ENCODE assay signal across 9 cellular contexts in the genomic region with DNA sequence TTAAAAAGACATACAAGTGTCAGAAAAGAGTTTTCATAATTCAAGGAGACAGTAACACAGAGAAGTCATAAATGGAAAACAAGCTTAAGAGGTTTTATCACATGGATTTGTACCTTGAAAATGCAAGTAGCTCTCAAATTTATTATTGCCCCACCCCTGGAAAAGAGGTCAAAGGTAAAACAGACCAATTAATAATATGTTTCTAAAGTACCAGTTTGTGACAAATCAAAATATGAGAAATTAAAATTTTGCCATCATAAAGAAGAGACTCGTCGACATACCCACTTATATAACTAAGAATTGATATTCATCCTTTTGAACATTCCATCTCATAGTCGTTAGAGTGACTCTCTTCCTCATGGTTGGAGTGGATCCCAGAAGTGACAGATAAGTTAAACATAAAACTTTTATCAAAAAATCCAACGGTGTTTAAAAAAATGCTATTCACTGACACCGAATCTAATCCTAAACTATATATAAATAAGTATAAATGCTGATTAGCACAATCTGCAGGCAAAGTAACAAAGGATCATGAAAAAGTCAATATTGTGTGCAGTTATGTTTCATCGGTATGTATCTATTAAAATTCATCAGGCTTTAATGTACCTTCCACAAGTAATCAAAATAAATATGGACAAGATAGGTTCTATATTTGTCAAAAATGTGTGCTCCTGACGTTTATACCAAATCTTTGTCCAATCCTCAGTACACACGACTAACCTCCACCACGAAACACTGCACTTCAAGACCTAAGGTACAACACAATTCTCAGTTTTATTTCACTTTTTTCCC. TPM values are rescaled to one million over a fixed set of nuclear protein-coding genes. Genes with fewer than 3 reads are reported as not detected.
DNase-seq lines count a peak whose midpoint lies in the region; TF ChIP-seq lines count a peak whose summit lies in the region.
"Had no signal": no experiment of that assay in that cellular context is flagged by ENCODE, and none has a peak within 500 bp of the region (broad histone marks: within the 10 kb centered on the region; RNA-seq: fewer than 3 reads in every experiment).

No MANE protein-coding gene starts in this region.

- H3K9me3 ChIP-seq in tibial artery: no peaks in the 10 kb centered on the region

- DNase-seq in activated CD4-positive, alpha-beta memory T cell treated with anti-CD3 and anti-CD28 coated beads, Interleukin-2, amount 10 ng/mL, durations not matched to agents 7 days and 5 days: no peak
- DNase-seq in activated CD4-positive, alpha-beta memory T cell treated with anti-CD3 and anti-CD28 coated beads for 36 hours: no peak
- DNase-seq in astrocyte of the spinal cord (ENCODE audit: low read depth, low spot score) (peak; percentile 47), tibial artery (no peak), HPDE6-E6E7 (ENCODE audit: extremely low spot score) (no peak)
- DNase-seq in stimulated activated CD8-positive, alpha-beta memory T cell treated with anti-CD3 and anti-CD28 coated beads, Interleukin-4, amount 100 ng/mL, for 48 hours: no peak
- DNase-seq in stimulated activated CD4-positive, alpha-beta T cell treated with anti-CD3 and anti-CD28 coated beads, Interleukin-4, amount 100 ng/mL, for 24 hours: no peak

- POLR2A ChIA-PET in activated CD4-positive, alpha-beta memory T cell treated with anti-CD3 and anti-CD28 coated beads, Interleukin-2, amount 10 ng/mL, durations not matched to agents 7 days and 5 days (lab: Charles Lee): no interaction called here
- POLR2A ChIA-PET in activated CD4-positive, alpha-beta memory T cell treated with anti-CD3 and anti-CD28 coated beads for 36 hours (lab: Charles Lee): no interaction called here

- no peak overlapping the region for H3K27ac Mint-ChIP-seq in activated CD4-positive, alpha-beta memory T cell treated with anti-CD3 and anti-CD28 coated beads, Interleukin-2, amount 10 ng/mL, durations not matched to agents 7 days and 5 days
- no peak overlapping the region for H3K27ac Mint-ChIP-seq in activated CD4-positive, alpha-beta memory T cell treated with anti-CD3 and anti-CD28 coated beads for 36 hours
- H3K27ac Mint-ChIP-seq: T-helper 1 cell treated with Interleukin-12 subunit alpha and Interleukin-12 subunit beta and Interleukin-4 antibody, amounts not matched to agents 30 μg/mL and 1 μg/mL, for 36 hours had no signal

- intact Hi-C loops in activated CD4-positive, alpha-beta memory T cell treated with anti-CD3 and anti-CD28 coated beads for 36 hours (cut with micrococcal nuclease): no loop called here
- intact Hi-C loops in tibial artery (cut with DNase I; ENCODE audit: low total_unique reads): no loop called here

- in situ Hi-C loops in astrocyte of the spinal cord (cut with HindIII; ENCODE audit: low sequenced_read_pairs): no loop called here

- H3K27me3 Mint-ChIP-seq in activated CD4-positive, alpha-beta memory T cell treated with anti-CD3 and anti-CD28 coated beads, Interleukin-2, amount 10 ng/mL, durations not matched to agents 7 days and 5 days: peaks cover 16% of the 10 kb centered on the region
- no peaks in the 10 kb centered on the region for H3K27me3 Mint-ChIP-seq in activated CD4-positive, alpha-beta memory T cell treated with anti-CD3 and anti-CD28 coated beads for 36 hours

- H3K36me3 ChIP-seq in tibial artery: no peaks in the 10 kb centered on the region

- peaks cover 0 to 66% (median 32%) of the 10 kb centered on the region in 4 donors for H3K4me1 ChIP-seq in tibial artery

- CTCF ChIA-PET in activated CD4-positive, alpha-beta memory T cell treated with anti-CD3 and anti-CD28 coated beads, Interleukin-2, amount 10 ng/mL, durations not matched to agents 7 days and 5 days (lab: Charles Lee): no interaction called here
- CTCF ChIA-PET in activated CD4-positive, alpha-beta memory T cell treated with anti-CD3 and anti-CD28 coated beads for 36 hours (lab: Charles Lee): interaction anchor here (1.0 kb wide), 1 partner anchor 65 kb away, joined by 5 read pairs; no protein-coding TSS in a partner anchor

- H3K4me1 Mint-ChIP-seq in activated CD4-positive, alpha-beta memory T cell treated with anti-CD3 and anti-CD28 coated beads, Interleukin-2, amount 10 ng/mL, durations not matched to agents 7 days and 5 days: peaks cover 42% of the 10 kb centered on the region
- H3K4me1 Mint-ChIP-seq in activated CD4-positive, alpha-beta memory T cell treated with anti-CD3 and anti-CD28 coated beads for 36 hours (ENCODE audit: low read depth): peaks cover 48% of the 10 kb centered on the region

- H3K4me3 Mint-ChIP-seq in activated CD4-positive, alpha-beta memory T cell treated with anti-CD3 and anti-CD28 coated beads, Interleukin-2, amount 10 ng/mL, durations not matched to agents 7 days and 5 days: peak overlapping the region; percentile 78
- no peak overlapping the region for H3K4me3 Mint-ChIP-seq in activated CD4-positive, alpha-beta memory T cell treated with anti-CD3 and anti-CD28 coated beads for 36 hours

- TF ChIP-seq CTCF in astrocyte of the spinal cord (IDR thresholded peaks at IDR 0.05; ENCODE audit: low read depth, low read length): no peak
- no peak for TF ChIP-seq CTCF in tibial artery (IDR thresholded peaks at IDR 0.05)

- peak overlapping the region; percentile 8 for H3K27ac ChIP-seq in layer of hippocampus (ENCODE audit: low read depth, low read length)
- H3K27ac ChIP-seq in tibial artery: peak overlapping the region; percentile 96 to 100

- H3K4me3 ChIP-seq in astrocyte of the spinal cord (ENCODE audit: low read depth, low read length) (peak overlapping the region; percentile 88), tibial artery (peak overlapping the region; percentile 87 to 100)

- peaks cover 8% of the 10 kb centered on the region for H3K36me3 Mint-ChIP-seq in activated CD4-positive, alpha-beta memory T cell treated with anti-CD3 and anti-CD28 coated beads, Interleukin-2, amount 10 ng/mL, durations not matched to agents 7 days and 5 days (ENCODE audit: low read depth)
- no peaks in the 10 kb centered on the region for H3K36me3 Mint-ChIP-seq in activated CD4-positive, alpha-beta memory T cell treated with anti-CD3 and anti-CD28 coated beads for 36 hours

- no peaks in the 10 kb centered on the region for H3K9me3 Mint-ChIP-seq in activated CD4-positive, alpha-beta memory T cell treated with anti-CD3 and anti-CD28 coated beads, Interleukin-2, amount 10 ng/mL, durations not matched to agents 7 days and 5 days
- no peaks in the 10 kb centered on the region for H3K9me3 Mint-ChIP-seq in activated CD4-positive, alpha-beta memory T cell treated with anti-CD3 and anti-CD28 coated beads for 36 hours
- H3K9me3 Mint-ChIP-seq: T-helper 1 cell treated with Interleukin-12 subunit alpha and Interleukin-12 subunit beta and Interleukin-4 antibody, amounts not matched to agents 30 μg/mL and 1 μg/mL, for 36 hours had no signal

- H3K27me3 ChIP-seq in layer of hippocampus (ENCODE audit: control insufficient read depth, insufficient read depth, low read length) (no peaks in the 10 kb centered on the region), tibial artery (no peaks in the 10 kb centered on the region)

RNA-seq across cellular contexts. Expression of a gene that starts 2.3 kb away (rescaled TPM):
- 10 to 100 TPM; 30.9 to 35.7 TPM for total RNA-seq in activated CD4-positive, alpha-beta memory T cell treated with anti-CD3 and anti-CD28 coated beads, Interleukin-2, amount 10 ng/mL, durations not matched to agents 7 days and 5 days
- total RNA-seq in activated CD4-positive, alpha-beta memory T cell treated with anti-CD3 and anti-CD28 coated beads for 36 hours: 10 to 100 TPM; 62.1 to 70.9 TPM
